ENCODE assay signal across 15 cellular contexts in the genomic region with DNA sequence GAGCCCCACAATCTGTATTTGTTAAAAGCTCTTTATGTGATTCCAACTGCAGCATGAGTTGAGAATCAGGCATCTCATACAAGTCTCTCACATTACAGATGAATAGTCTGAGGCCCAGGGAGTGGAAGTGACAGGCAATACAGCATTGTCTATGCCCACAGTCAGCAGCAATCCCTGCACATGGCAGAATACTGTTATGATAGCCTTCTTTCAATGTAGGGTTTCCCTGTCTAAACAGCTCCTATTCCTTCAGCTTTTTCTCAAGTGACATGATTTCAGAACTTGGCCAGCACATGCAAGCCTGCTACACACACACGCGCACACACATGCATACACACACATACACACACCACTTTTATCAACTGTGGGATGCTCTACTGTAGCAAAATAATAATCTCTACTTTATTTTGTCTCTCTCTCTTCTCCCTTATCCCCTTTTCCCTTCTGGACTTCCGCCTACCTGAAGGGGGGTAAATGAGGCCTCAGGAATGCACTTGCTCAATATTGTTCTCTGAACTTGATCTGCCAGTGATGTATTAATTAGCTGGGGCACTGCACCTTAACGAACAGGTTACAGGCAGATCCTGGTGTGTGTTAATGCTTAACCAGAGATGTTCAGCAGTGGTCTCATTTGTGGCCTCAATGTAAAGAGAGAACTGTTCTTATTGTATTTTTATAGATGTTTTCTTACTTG.
DNase-seq lines count a peak whose midpoint lies in the region; ATAC-seq and TF ChIP-seq lines count a peak whose summit lies in the region.
"Had no signal": no experiment of that assay in that cellular context is flagged by ENCODE, and none has a peak within 500 bp of the region (broad histone marks: within the 10 kb centered on the region; RNA-seq: fewer than 3 reads in every experiment).

No MANE protein-coding gene starts in this region.

- intact Hi-C loops in activated B cell treated with CpG ODN at 0.5 μM for 24 hours (cut with micrococcal nuclease) (no loop called here), natural killer cell (cut with micrococcal nuclease) (no loop called here)

- H3K27ac Mint-ChIP-seq in stimulated activated naive CD8-positive, alpha-beta T cell treated with anti-CD3 and anti-CD28 coated beads, Interleukin-15, amount 100 ng/mL, for 72 hours, result no peak overlapping the region
- peak overlapping the region; percentile 86 for H3K27ac Mint-ChIP-seq in activated B cell treated with CpG ODN at 0.5 μM for 24 hours
- H3K27ac Mint-ChIP-seq in memory B cell, result peak overlapping the region; percentile 94
- H3K27ac Mint-ChIP-seq in activated T-helper 17 cell treated with anti-CD3 and anti-CD28 coated beads, Interleukin-2, amount 50 U/mL, for 72 hours, result no peak overlapping the region
- no peak overlapping the region for H3K27ac Mint-ChIP-seq in natural killer cell

- no peak for DNase-seq in stimulated activated naive CD8-positive, alpha-beta T cell treated with anti-CD3 and anti-CD28 coated beads, Interleukin-15, amount 100 ng/mL, for 72 hours
- DNase-seq in stimulated activated naive CD8-positive, alpha-beta T cell treated with anti-CD3 and anti-CD28 coated beads, Interleukin-15, Interleukin-2, amounts not matched to agents 100 U/mL and 50 U/mL, for 24 hours, result no peak
- no peak for DNase-seq in activated B cell treated with CpG ODN at 0.5 μM for 24 hours
- no peak for DNase-seq in memory B cell (ENCODE audit: low spot score in 2 of 2)
- no peak for DNase-seq in DMS 273 treated with DMSO at 0.1 percent for 48 hours (lab: John Stamatoyannopoulos, UW)
- DNase-seq in H7, result no peak
- DNase-seq in natural killer cell, result no peak
- DNase-seq: activated T-cell treated with anti-CD3 and anti-CD28 coated beads, Interleukin-2, amount 50 U/mL, for 48 hours; GF-D8; islet precursor cell; MV-4-11; NCI-H2227 treated with DMSO at 0.1 percent for 48 hours; SHP77; stimulated activated CD8-positive, alpha-beta memory T cell treated with anti-CD3 and anti-CD28 coated beads, Interleukin-4, amount 100 ng/mL, for 48 hours had no signal

- peaks cover 6 to 12% of the 10 kb centered on the region in 2 donors for H3K9me3 Mint-ChIP-seq in stimulated activated naive CD8-positive, alpha-beta T cell treated with anti-CD3 and anti-CD28 coated beads, Interleukin-15, amount 100 ng/mL, for 72 hours
- H3K9me3 Mint-ChIP-seq in activated B cell treated with CpG ODN at 0.5 μM for 24 hours, result peaks cover 6% of the 10 kb centered on the region
- peaks cover 4% of the 10 kb centered on the region for H3K9me3 Mint-ChIP-seq in memory B cell
- peaks cover 4% of the 10 kb centered on the region for H3K9me3 Mint-ChIP-seq in activated T-helper 17 cell treated with anti-CD3 and anti-CD28 coated beads, Interleukin-2, amount 50 U/mL, for 72 hours
- H3K9me3 Mint-ChIP-seq in natural killer cell, result peaks cover 0 to 4% of the 10 kb centered on the region in 2 donors

- TF ChIP-seq CTCF in activated B cell treated with CpG ODN at 0.5 μM for 24 hours (IDR thresholded peaks at IDR 0.05) (no peak), natural killer cell (IDR thresholded peaks at IDR 0.05) (no peak)

- POLR2A ChIA-PET in activated B cell treated with CpG ODN at 0.5 μM for 24 hours (lab: Charles Lee), result interaction anchor here (0.6 to 6.4 kb wide), 4 partner anchors 38 to 119 kb away, joined by 3 to 35 read pairs (median 5); no protein-coding TSS in a partner anchor

- peak; percentile 27 for ATAC-seq in stimulated activated naive CD8-positive, alpha-beta T cell treated with anti-CD3 and anti-CD28 coated beads, Interleukin-15, amount 100 ng/mL, for 72 hours
- no peak for ATAC-seq in stimulated activated naive CD8-positive, alpha-beta T cell treated with anti-CD3 and anti-CD28 coated beads, Interleukin-15, Interleukin-2, amounts not matched to agents 100 U/mL and 50 U/mL, for 24 hours
- ATAC-seq in activated B cell treated with CpG ODN at 0.5 μM for 24 hours (ENCODE audit: low read depth) (no peak), memory B cell (ENCODE audit: low read depth) (no peak), natural killer cell (no peak)
- ATAC-seq in activated T-helper 17 cell treated with anti-CD3 and anti-CD28 coated beads, Interleukin-2, amount 50 U/mL, for 72 hours (replicated peaks), result no peak

- no peaks in the 10 kb centered on the region for H3K27me3 ChIP-seq in H7 (ENCODE audit: control insufficient read depth, insufficient read depth, low read length)

- peaks cover 50% of the 10 kb centered on the region for H3K4me1 Mint-ChIP-seq in stimulated activated naive CD8-positive, alpha-beta T cell treated with anti-CD3 and anti-CD28 coated beads, Interleukin-15, amount 100 ng/mL, for 72 hours
- H3K4me1 Mint-ChIP-seq in activated B cell treated with CpG ODN at 0.5 μM for 24 hours (peaks cover 80% of the 10 kb centered on the region), memory B cell (peaks cover 65% of the 10 kb centered on the region), natural killer cell (peaks cover 24 to 34% of the 10 kb centered on the region in 2 donors)
- H3K4me1 Mint-ChIP-seq in activated T-helper 17 cell treated with anti-CD3 and anti-CD28 coated beads, Interleukin-2, amount 50 U/mL, for 72 hours, result peaks cover 9% of the 10 kb centered on the region

- peaks cover 27% of the 10 kb centered on the region for H3K36me3 Mint-ChIP-seq in activated B cell treated with CpG ODN at 0.5 μM for 24 hours (ENCODE audit: low read depth)
- peaks cover 27% of the 10 kb centered on the region for H3K36me3 Mint-ChIP-seq in memory B cell
- H3K36me3 Mint-ChIP-seq in activated T-helper 17 cell treated with anti-CD3 and anti-CD28 coated beads, Interleukin-2, amount 50 U/mL, for 72 hours (ENCODE audit: low read depth), result no peaks in the 10 kb centered on the region
- H3K36me3 Mint-ChIP-seq in natural killer cell, result no peaks in the 10 kb centered on the region

- no peak overlapping the region for H3K4me3 ChIP-seq in H7 (ENCODE audit: insufficient read depth, low read depth, low read length)

- CTCF ChIA-PET in activated B cell treated with CpG ODN at 0.5 μM for 24 hours (lab: Charles Lee), result interaction anchor here (1.3 kb wide), 1 partner anchor 416 kb away, joined by 3 read pairs; no protein-coding TSS in a partner anchor

- no peak overlapping the region for H3K4me3 Mint-ChIP-seq in stimulated activated naive CD8-positive, alpha-beta T cell treated with anti-CD3 and anti-CD28 coated beads, Interleukin-15, amount 100 ng/mL, for 72 hours
- H3K4me3 Mint-ChIP-seq in activated B cell treated with CpG ODN at 0.5 μM for 24 hours (no peak overlapping the region), memory B cell (no peak overlapping the region), natural killer cell (no peak overlapping the region)
- no peak overlapping the region for H3K4me3 Mint-ChIP-seq in activated T-helper 17 cell treated with anti-CD3 and anti-CD28 coated beads, Interleukin-2, amount 50 U/mL, for 72 hours

- H3K27me3 Mint-ChIP-seq in stimulated activated naive CD8-positive, alpha-beta T cell treated with anti-CD3 and anti-CD28 coated beads, Interleukin-15, amount 100 ng/mL, for 72 hours, result peaks cover 23% of the 10 kb centered on the region
- H3K27me3 Mint-ChIP-seq in activated B cell treated with CpG ODN at 0.5 μM for 24 hours (no peaks in the 10 kb centered on the region), memory B cell (no peaks in the 10 kb centered on the region), natural killer cell (ENCODE audit: low read depth in 2 of 2) (no peaks in the 10 kb centered on the region)
- peaks cover 7% of the 10 kb centered on the region for H3K27me3 Mint-ChIP-seq in activated T-helper 17 cell treated with anti-CD3 and anti-CD28 coated beads, Interleukin-2, amount 50 U/mL, for 72 hours

- no peaks in the 10 kb centered on the region for H3K36me3 ChIP-seq in H7 (replicated peaks; ENCODE audit: control insufficient read depth, insufficient read depth, low read length)

Comparison
In these comparisons a context has a peak if more than half of its experiments do, and no peak if none do; other contexts are left out.
1. H3K27ac Mint-ChIP-seq: peak in activated B cell treated with CpG ODN at 0.5 μM for 24 hours (single experiment) and memory B cell (single experiment); none in stimulated activated naive CD8-positive, alpha-beta T cell treated with anti-CD3 and anti-CD28 coated beads, Interleukin-15, amount 100 ng/mL, for 72 hours (0 of 2), activated T-helper 17 cell treated with anti-CD3 and anti-CD28 coated beads, Interleukin-2, amount 50 U/mL, for 72 hours (single experiment) and natural killer cell (0 of 2).